In the genomic region with DNA sequence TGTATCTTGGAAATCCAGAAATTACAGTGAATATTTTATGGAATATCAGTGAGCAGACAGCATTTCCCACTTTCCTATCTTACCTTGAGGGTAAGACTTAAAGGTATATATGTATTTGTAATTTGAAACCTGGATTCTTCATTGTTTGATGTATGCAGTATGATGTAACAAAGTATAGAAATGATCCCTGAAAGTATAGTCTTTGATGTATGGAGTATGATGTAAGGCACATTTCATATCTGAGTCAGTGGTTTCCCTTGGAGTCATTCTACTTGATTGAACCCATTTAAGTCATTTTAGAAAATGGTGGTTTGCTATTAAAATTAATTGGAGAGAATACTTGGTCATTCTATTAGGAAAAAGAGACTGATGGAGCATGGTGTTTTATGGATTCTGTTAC, we compare ENCODE assay signal across 1 cellular context.
TF ChIP-seq lines count a peak whose summit lies in the region.

No MANE protein-coding gene starts in this region.

TF ChIP-seq in HCT116, 20 proteins besides CTCF, POLR2A, EP300 and RAD21 (continued from another document):
- TF ChIP-seq, protein P1, sequence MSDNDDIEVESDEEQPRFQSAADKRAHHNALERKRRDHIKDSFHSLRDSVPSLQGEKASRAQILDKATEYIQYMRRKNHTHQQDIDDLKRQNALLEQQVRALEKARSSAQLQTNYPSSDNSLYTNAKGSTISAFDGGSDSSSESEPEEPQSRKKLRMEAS (IDR thresholded peaks at IDR 0.05) = no peak
- TF ChIP-seq EZH2 (IDR thresholded peaks at IDR 0.05) (no peak), SP1 (IDR thresholded peaks at IDR 0.05; ENCODE audit: low read depth) (no peak), JUND (IDR thresholded peaks at IDR 0.05) (no peak), FOSL1 (IDR thresholded peaks at IDR 0.05; ENCODE audit: low read depth) (no peak), SIN3A (IDR thresholded peaks at IDR 0.05; ENCODE audit: low read depth) (no peak), POLR2AphosphoS5 (IDR thresholded peaks at IDR 0.05; ENCODE audit: low read depth, low read length) (no peak), CBX3 (IDR thresholded peaks at IDR 0.05; ENCODE audit: low read depth) (no peak), TCF7L2 (IDR thresholded peaks at IDR 0.05; ENCODE audit: borderline replicate concordance, extremely low read depth, insufficient read depth, insufficient read length) (no peak)
- TF ChIP-seq, protein P2, sequence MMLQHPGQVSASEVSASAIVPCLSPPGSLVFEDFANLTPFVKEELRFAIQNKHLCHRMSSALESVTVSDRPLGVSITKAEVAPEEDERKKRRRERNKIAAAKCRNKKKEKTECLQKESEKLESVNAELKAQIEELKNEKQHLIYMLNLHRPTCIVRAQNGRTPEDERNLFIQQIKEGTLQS (IDR thresholded peaks at IDR 0.05) = no peak
